In the genomic region with DNA sequence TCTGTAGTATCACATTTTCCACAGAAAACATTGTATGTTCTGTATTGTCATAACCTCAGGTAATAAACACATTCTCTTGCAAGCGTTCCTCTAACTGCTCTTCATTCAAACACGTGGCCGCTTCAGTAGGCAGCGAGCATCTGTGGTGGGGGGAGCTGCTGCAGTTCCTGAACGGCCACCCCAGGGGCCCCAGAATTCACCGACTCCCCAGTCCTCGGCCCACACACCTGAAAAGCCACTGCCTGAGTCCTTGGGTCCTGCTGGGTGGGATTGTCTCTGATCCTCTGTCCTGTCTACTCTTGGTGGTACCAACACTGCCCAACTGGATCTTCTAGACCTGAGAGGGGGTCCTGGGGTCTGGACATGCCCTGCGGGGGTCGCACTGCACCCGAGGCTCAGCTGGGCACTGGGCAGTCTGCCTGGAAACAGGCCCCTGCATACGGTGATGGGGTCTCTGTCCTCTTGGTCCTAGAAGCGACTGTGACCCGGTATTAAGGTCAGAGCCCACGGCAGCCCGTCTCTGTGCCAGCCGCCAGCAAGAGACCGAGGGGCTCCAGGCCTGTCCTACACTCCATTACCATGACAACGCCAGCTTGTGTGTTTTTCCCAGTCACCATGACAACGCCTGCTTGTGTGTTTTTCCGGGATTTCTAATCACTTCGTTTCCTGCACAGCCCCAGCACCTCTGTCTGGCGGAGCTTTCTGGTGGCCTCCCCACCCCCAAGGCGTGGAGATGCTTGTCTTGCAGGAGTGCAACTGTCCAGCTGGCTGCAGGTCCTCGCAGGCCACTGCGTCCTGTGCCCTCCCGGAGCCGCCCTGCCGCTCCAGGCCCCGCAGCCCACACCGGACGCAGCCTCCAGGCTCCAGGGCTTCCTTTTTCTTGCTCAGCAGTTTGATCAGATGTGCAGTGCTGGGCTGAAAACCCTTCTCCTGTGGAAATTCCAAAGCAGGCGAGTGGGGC, we compare ENCODE assay signal across 12 cellular contexts. TPM values are rescaled to one million over a fixed set of nuclear protein-coding genes. Genes with fewer than 3 reads are reported as not detected.
DNase-seq lines count a peak whose midpoint lies in the region; ATAC-seq and TF ChIP-seq lines count a peak whose summit lies in the region.
"Had no signal": no experiment of that assay in that cellular context is flagged by ENCODE, and none has a peak within 500 bp of the region (broad histone marks: within the 10 kb centered on the region; RNA-seq: fewer than 3 reads in every experiment).

No MANE protein-coding gene starts in this region.

- H3K4me3 ChIP-seq in lower lobe of right lung: no peak overlapping the region

- H3K36me3 ChIP-seq in lower lobe of right lung: peaks cover 87% of the 10 kb centered on the region

- no peaks in the 10 kb centered on the region for H3K27me3 ChIP-seq in lower lobe of right lung (ENCODE audit: low read depth)

- intact Hi-C loops in lower lobe of right lung (cut with DNase I): no loop called here

- TF ChIP-seq CTCF in lower lobe of right lung (IDR thresholded peaks at IDR 0.05): no peak

- ATAC-seq in lower lobe of right lung: peak; percentile 44 to 45

- H3K4me1 ChIP-seq in lower lobe of right lung: peaks cover 25% of the 10 kb centered on the region

- DNase-seq in DMS53 (lab: John Stamatoyannopoulos, UW) (peak; percentile 57), DMS53 treated with DMSO at 0.1 percent for 48 hours (lab: John Stamatoyannopoulos, UW; ENCODE audit: unreplicated experiment) (no peak), dermis blood vessel endothelial cell (peak; percentile 97), lower lobe of right lung (peak; percentile 45), superior temporal gyrus (ENCODE audit: extremely low spot score) (peak; percentile 35), NCI-H2171 (lab: John Stamatoyannopoulos, UW) (no peak), NCI-H146 (lab: John Stamatoyannopoulos, UW) (no peak), cerebellar nuclear complex (lab: John Stamatoyannopoulos, UW) (no peak)
- DNase-seq: DND-41, NCI-H1930, occipital lobe had no signal

- peak overlapping the region; percentile 74 for H3K27ac ChIP-seq in lower lobe of right lung
- H3K27ac ChIP-seq: 22Rv1 had no signal

- H3K9me3 ChIP-seq in lower lobe of right lung: no peaks in the 10 kb centered on the region

RNA-seq across cellular contexts. Expression of a gene that starts 16.0 kb away (rescaled TPM):
- total RNA-seq in dermis blood vessel endothelial cell (268 and 424 TPM in 2 replicates), lower lobe of right lung (165 TPM)

RNA-seq across cellular contexts. Expression of a gene that starts 56.8 kb away (rescaled TPM):
- total RNA-seq in dermis blood vessel endothelial cell (74.4 and 75.9 TPM in 2 replicates), lower lobe of right lung (65.8 TPM)

Comparison
In these comparisons a context has a peak if more than half of its experiments do, and no peak if none do; other contexts are left out.
1. DNase-seq: peak in DMS53 (single experiment), dermis blood vessel endothelial cell (single experiment), lower lobe of right lung (single experiment) and superior temporal gyrus (single experiment); none in DMS53 treated with DMSO at 0.1 percent for 48 hours (single experiment), NCI-H2171 (single experiment), NCI-H146 (single experiment) and cerebellar nuclear complex (0 of 2).